ENCODE assay signal across 1 cellular context in the genomic region with DNA sequence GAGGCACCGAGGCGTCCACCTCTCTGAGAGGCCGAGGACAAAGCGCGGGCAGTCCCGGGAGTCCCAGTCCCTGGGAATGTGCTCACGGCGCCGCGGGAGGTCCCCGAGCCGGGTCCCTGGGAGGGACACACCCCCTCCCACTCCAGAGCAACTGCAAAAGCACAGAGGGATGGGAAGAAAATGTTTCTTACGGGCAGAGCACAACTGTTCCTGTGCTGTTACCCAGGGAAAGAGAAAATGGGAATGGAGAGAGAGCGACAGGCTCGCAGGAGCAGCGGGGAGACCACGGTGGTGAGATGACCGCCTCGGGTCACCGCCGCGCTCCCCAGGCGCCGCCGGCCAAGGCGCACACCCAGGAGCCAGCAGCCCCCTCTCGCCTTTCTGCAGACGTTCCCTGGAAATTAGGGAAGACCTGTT.
TF ChIP-seq lines count a peak whose summit lies in the region.

No MANE protein-coding gene starts in this region.

TF ChIP-seq in HepG2, 621 proteins besides CTCF, POLR2A, EP300 and RAD21 (continued from another document and continues in another):
- TF ChIP-seq ZNF703 (CRISPR knock-in tag; IDR thresholded peaks at IDR 0.05; ENCODE audit: borderline replicate concordance), result no peak
- TF ChIP-seq ATF1 (CRISPR knock-in tag; IDR thresholded peaks at IDR 0.05), result no peak
- TF ChIP-seq ATAD3A (CRISPR knock-in tag; IDR thresholded peaks at IDR 0.05), result no peak
- no peak for TF ChIP-seq POLR2AphosphoS2 (IDR thresholded peaks at IDR 0.05; ENCODE audit: low read depth, low read length)
- TF ChIP-seq, protein P1, sequence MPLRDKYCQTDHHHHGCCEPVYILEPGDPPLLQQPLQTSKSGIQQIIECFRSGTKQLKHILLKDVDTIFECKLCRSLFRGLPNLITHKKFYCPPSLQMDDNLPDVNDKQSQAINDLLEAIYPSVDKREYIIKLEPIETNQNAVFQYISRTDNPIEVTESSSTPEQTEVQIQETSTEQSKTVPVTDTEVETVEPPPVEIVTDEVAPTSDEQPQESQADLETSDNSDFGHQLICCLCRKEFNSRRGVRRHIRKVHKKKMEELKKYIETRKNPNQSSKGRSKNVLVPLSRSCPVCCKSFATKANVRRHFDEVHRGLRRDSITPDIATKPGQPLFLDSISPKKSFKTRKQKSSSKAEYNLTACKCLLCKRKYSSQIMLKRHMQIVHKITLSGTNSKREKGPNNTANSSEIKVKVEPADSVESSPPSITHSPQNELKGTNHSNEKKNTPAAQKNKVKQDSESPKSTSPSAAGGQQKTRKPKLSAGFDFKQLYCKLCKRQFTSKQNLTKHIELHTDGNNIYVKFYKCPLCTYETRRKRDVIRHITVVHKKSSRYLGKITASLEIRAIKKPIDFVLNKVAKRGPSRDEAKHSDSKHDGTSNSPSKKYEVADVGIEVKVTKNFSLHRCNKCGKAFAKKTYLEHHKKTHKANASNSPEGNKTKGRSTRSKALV (CRISPR knock-in tag; IDR thresholded peaks at IDR 0.05), result peak; percentile 36; the same call in 1 of the 2 replicates
- TF ChIP-seq MYNN (CRISPR knock-in tag; IDR thresholded peaks at IDR 0.05; ENCODE audit: low read depth), result no peak
- TF ChIP-seq FOXC1 (CRISPR knock-in tag; IDR thresholded peaks at IDR 0.05; ENCODE audit: borderline replicate concordance), result no peak
- no peak for TF ChIP-seq IRX3 (CRISPR knock-in tag; IDR thresholded peaks at IDR 0.05; ENCODE audit: borderline replicate concordance, low read depth)
- no peak for TF ChIP-seq MLXIP (CRISPR knock-in tag; IDR thresholded peaks at IDR 0.05; ENCODE audit: borderline replicate concordance)
- no peak for TF ChIP-seq ZNF749 (CRISPR knock-in tag; IDR thresholded peaks at IDR 0.05; ENCODE audit: borderline replicate concordance)
- no peak for TF ChIP-seq SRSF4 (IDR thresholded peaks at IDR 0.05; ENCODE audit: low read depth, low read length, poor library complexity, severe bottlenecking)
- no peak for TF ChIP-seq HMG20A (CRISPR knock-in tag; IDR thresholded peaks at IDR 0.05; ENCODE audit: borderline replicate concordance)
- peak; percentile 93; the same call in 1 of the 2 replicates for TF ChIP-seq ZFP91 (CRISPR knock-in tag; IDR thresholded peaks at IDR 0.05; ENCODE audit: borderline replicate concordance)
- TF ChIP-seq ZNF574 (CRISPR knock-in tag; IDR thresholded peaks at IDR 0.05), result no peak
- TF ChIP-seq, protein P2, sequence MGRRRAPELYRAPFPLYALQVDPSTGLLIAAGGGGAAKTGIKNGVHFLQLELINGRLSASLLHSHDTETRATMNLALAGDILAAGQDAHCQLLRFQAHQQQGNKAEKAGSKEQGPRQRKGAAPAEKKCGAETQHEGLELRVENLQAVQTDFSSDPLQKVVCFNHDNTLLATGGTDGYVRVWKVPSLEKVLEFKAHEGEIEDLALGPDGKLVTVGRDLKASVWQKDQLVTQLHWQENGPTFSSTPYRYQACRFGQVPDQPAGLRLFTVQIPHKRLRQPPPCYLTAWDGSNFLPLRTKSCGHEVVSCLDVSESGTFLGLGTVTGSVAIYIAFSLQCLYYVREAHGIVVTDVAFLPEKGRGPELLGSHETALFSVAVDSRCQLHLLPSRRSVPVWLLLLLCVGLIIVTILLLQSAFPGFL (CRISPR knock-in tag; IDR thresholded peaks at IDR 0.05), result no peak
- no peak for TF ChIP-seq ZFP82 (CRISPR knock-in tag; IDR thresholded peaks at IDR 0.05; ENCODE audit: borderline replicate concordance)
- TF ChIP-seq ZNF792 (CRISPR knock-in tag; IDR thresholded peaks at IDR 0.05), result no peak
- TF ChIP-seq MTERF4 (CRISPR knock-in tag; IDR thresholded peaks at IDR 0.05), result no peak
- TF ChIP-seq ZNF724P (CRISPR knock-in tag; IDR thresholded peaks at IDR 0.05; ENCODE audit: borderline replicate concordance), result no peak
- no peak for TF ChIP-seq HNRNPLL (IDR thresholded peaks at IDR 0.05; ENCODE audit: low read depth, low read length, poor library complexity, severe bottlenecking)
- no peak for TF ChIP-seq HES4 (CRISPR knock-in tag; IDR thresholded peaks at IDR 0.05; ENCODE audit: borderline replicate concordance)
- no peak for TF ChIP-seq ZNF276 (CRISPR knock-in tag; IDR thresholded peaks at IDR 0.05; ENCODE audit: low read depth)
- TF ChIP-seq, protein P3, sequence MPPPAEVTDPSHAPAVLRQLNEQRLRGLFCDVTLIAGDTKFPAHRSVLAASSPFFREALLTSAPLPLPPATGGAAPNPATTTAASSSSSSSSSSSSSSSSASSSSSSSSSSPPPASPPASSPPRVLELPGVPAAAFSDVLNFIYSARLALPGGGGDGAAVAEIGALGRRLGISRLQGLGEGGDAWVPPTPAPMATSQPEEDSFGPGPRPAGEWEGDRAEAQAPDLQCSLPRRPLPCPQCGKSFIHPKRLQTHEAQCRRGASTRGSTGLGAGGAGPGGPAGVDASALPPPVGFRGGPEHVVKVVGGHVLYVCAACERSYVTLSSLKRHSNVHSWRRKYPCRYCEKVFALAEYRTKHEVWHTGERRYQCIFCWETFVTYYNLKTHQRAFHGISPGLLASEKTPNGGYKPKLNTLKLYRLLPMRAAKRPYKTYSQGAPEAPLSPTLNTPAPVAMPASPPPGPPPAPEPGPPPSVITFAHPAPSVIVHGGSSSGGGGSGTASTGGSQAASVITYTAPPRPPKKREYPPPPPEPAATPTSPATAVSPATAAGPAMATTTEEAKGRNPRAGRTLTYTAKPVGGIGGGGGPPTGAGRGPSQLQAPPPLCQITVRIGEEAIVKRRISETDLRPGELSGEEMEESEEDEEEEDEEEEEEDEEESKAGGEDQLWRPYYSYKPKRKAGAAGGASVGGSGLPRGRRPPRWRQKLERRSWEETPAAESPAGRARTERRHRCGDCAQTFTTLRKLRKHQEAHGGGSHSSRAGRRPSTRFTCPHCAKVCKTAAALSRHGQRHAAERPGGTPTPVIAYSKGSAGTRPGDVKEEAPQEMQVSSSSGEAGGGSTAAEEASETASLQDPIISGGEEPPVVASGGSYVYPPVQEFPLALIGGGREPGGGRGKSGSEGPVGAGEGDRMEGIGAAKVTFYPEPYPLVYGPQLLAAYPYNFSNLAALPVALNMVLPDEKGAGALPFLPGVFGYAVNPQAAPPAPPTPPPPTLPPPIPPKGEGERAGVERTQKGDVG (CRISPR knock-in tag; IDR thresholded peaks at IDR 0.05; ENCODE audit: borderline replicate concordance), result no peak
- TF ChIP-seq CAMTA2 (CRISPR knock-in tag; IDR thresholded peaks at IDR 0.05; ENCODE audit: borderline replicate concordance), result no peak
- TF ChIP-seq ZNF260 (CRISPR knock-in tag; IDR thresholded peaks at IDR 0.05; ENCODE audit: borderline replicate concordance, low read depth), result no peak
- no peak for TF ChIP-seq ZNF180 (CRISPR knock-in tag; IDR thresholded peaks at IDR 0.05; ENCODE audit: borderline replicate concordance, low read depth)
- 0 out of 2 replicates have a peak, but pooled peaks have one; percentile 23 for TF ChIP-seq ZMYM4 (CRISPR knock-in tag; IDR thresholded peaks at IDR 0.05)
- TF ChIP-seq CC2D1A (CRISPR knock-in tag; IDR thresholded peaks at IDR 0.05), result no peak
- TF ChIP-seq, protein P4, sequence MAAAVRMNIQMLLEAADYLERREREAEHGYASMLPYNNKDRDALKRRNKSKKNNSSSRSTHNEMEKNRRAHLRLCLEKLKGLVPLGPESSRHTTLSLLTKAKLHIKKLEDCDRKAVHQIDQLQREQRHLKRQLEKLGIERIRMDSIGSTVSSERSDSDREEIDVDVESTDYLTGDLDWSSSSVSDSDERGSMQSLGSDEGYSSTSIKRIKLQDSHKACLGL (CRISPR knock-in tag; IDR thresholded peaks at IDR 0.05), result no peak
- TF ChIP-seq ZNF205 (CRISPR knock-in tag; IDR thresholded peaks at IDR 0.05), result no peak
- no peak for TF ChIP-seq AHR (CRISPR knock-in tag; IDR thresholded peaks at IDR 0.05)
- no peak for TF ChIP-seq CENPBD1 (CRISPR knock-in tag; IDR thresholded peaks at IDR 0.05; ENCODE audit: borderline replicate concordance, low read depth)
- TF ChIP-seq ZBTB26 (CRISPR knock-in tag; IDR thresholded peaks at IDR 0.05; ENCODE audit: borderline replicate concordance), result no peak
- TF ChIP-seq RFXANK (CRISPR knock-in tag; IDR thresholded peaks at IDR 0.05), result no peak
- TF ChIP-seq HDAC1 (CRISPR knock-in tag; IDR thresholded peaks at IDR 0.05), result no peak
- TF ChIP-seq ZC3H13 (CRISPR knock-in tag; IDR thresholded peaks at IDR 0.05), result no peak
- no peak for TF ChIP-seq ZNF329 (CRISPR knock-in tag; IDR thresholded peaks at IDR 0.05; ENCODE audit: low read depth)
- TF ChIP-seq ZNF607 (CRISPR knock-in tag; IDR thresholded peaks at IDR 0.05; ENCODE audit: borderline replicate concordance), result no peak
- TF ChIP-seq TOPORS (CRISPR knock-in tag; IDR thresholded peaks at IDR 0.05), result no peak
- TF ChIP-seq POLR2AphosphoS5 (IDR thresholded peaks at IDR 0.05; ENCODE audit: low read depth, low read length), result no peak
- TF ChIP-seq ZMYM2 (CRISPR knock-in tag; IDR thresholded peaks at IDR 0.05), result no peak
- TF ChIP-seq CHCHD3 (CRISPR knock-in tag; IDR thresholded peaks at IDR 0.05), result no peak
